In genomic region chr4:143380651-143381050, GRCh38 we compare ENCODE assay signal across 1 cellular context.
TF ChIP-seq lines count a peak whose summit lies in the region.

No MANE protein-coding gene starts in this region.

TF ChIP-seq in GM23338, 12 proteins besides CTCF, POLR2A, EP300 and RAD21 (continued from another document):
- TF ChIP-seq ZNF462 (CRISPR knock-in tag; IDR thresholded peaks at IDR 0.05) (no peak), ZNF114 (CRISPR knock-in tag; IDR thresholded peaks at IDR 0.05) (no peak), ZNF331 (CRISPR knock-in tag; IDR thresholded peaks at IDR 0.05; ENCODE audit: low read depth) (no peak), STAT1 (IDR thresholded peaks at IDR 0.05; ENCODE audit: unreplicated experiment) (no peak), REST (IDR thresholded peaks at IDR 0.05; ENCODE audit: unreplicated experiment) (no peak), CREB1 (CRISPR knock-in tag; IDR thresholded peaks at IDR 0.05; ENCODE audit: low read depth) (no peak)
